In the genomic region with DNA sequence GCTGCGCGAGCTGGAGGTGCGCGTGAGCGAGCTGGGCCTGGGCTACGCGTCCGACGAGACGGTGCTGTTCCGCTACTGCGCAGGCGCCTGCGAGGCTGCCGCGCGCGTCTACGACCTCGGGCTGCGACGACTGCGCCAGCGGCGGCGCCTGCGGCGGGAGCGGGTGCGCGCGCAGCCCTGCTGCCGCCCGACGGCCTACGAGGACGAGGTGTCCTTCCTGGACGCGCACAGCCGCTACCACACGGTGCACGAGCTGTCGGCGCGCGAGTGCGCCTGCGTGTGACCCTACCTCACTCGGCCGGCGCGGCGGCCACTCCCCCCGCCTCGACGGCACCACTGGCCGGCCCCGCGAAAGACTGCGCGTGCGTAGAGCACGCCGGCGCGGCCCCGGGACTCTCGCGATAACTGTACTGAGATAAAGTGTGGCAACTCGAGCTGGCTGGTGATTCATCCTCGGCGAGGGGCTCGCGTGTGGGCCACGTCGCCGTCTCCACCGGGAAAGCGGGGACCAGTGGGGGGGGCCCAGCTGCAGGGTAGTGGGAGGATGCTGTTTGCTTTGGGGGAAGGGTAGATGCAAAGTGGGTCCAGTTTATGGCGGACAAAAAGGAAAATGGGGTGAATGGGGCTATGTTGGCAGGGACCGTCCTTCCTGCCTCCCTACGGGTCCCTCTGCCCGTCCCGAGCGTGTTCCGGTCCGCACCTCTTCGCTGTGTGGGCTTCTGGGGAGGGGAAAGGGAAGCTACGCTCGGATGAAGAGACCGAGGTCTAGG, we compare ENCODE assay signal across 8 cellular contexts. TPM values are rescaled to one million over a fixed set of nuclear protein-coding genes. Genes with fewer than 3 reads are reported as not detected.
DNase-seq lines count a peak whose midpoint lies in the region; ATAC-seq and TF ChIP-seq lines count a peak whose summit lies in the region.

No MANE protein-coding gene starts in this region.

- POLR2A ChIA-PET in CD8-positive, alpha-beta T cell (lab: Charles Lee) = interaction anchor here (0.6 to 2.8 kb wide), 13 partner anchors 13 to 1241 kb away, joined by 3 to 37 read pairs (median 4); partner anchors contain the start of genes DUS3L, NDUFA11, NRTN and PRR22

- TF ChIP-seq CTCF in CD8-positive, alpha-beta T cell (IDR thresholded peaks at IDR 0.05) = no peak

- peaks cover 15% of the 10 kb centered on the region for H3K4me1 Mint-ChIP-seq in CD8-positive, alpha-beta T cell (ENCODE audit: low read depth)

- peak; percentile 95 for TF ChIP-seq POLR2A in erythroblast (IDR thresholded peaks at IDR 0.05; ENCODE audit: low read length)

- H3K4me3 ChIP-seq in CD8-positive, alpha-beta T cell (ENCODE audit: low read depth, low read length) = peak overlapping the region; percentile 70

- CTCF ChIA-PET in CD8-positive, alpha-beta T cell (lab: Charles Lee) = interaction anchor here (0.8 to 3.3 kb wide), 3 partner anchors 16 to 194 kb away, joined by 3 to 16 read pairs (median 5); no protein-coding TSS in a partner anchor

- no peaks in the 10 kb centered on the region for H3K9me3 Mint-ChIP-seq in CD8-positive, alpha-beta T cell

- intact Hi-C loops in CD8-positive, alpha-beta T cell (cut with DNase I, micrococcal nuclease) = loop anchor here (1.0 to 5.0 kb wide), 5 partner anchors 24 to 1426 kb away; partner anchors contain the start of genes VMAC (in 2 of the 2), CHAF1A (in 1 of the 2), RFX2 (in 1 of the 2) and SH3GL1 (in 1 of the 2)

- peak overlapping the region; percentile 98 for H3K27ac Mint-ChIP-seq in CD8-positive, alpha-beta T cell

- H3K4me1 ChIP-seq in CD8-positive, alpha-beta T cell (ENCODE audit: insufficient read depth, low read length) = peaks cover 23% of the 10 kb centered on the region

- no peaks in the 10 kb centered on the region for H3K9me3 ChIP-seq in CD8-positive, alpha-beta T cell (ENCODE audit: low read length)

- peak overlapping the region; percentile 97 for H3K4me3 Mint-ChIP-seq in CD8-positive, alpha-beta T cell

- peak overlapping the region; percentile 70 for H3K27ac ChIP-seq in CD8-positive, alpha-beta T cell (ENCODE audit: low read depth, low read length)

- H3K36me3 ChIP-seq in CD8-positive, alpha-beta T cell (ENCODE audit: insufficient read depth, low read length) = no peaks in the 10 kb centered on the region

- no peaks in the 10 kb centered on the region for H3K27me3 ChIP-seq in CD8-positive, alpha-beta T cell (ENCODE audit: insufficient read depth, low read length)

- H3K27me3 Mint-ChIP-seq in CD8-positive, alpha-beta T cell (ENCODE audit: low read depth) = peaks cover 2% of the 10 kb centered on the region

- ATAC-seq in CD8-positive, alpha-beta T cell = peak; percentile 82
- peak; percentile 70 for ATAC-seq in GM19463 (IDR thresholded peaks at IDR 0.05; ENCODE audit: unreplicated experiment)
- peak; percentile 43 for ATAC-seq in HG03571 (IDR thresholded peaks at IDR 0.05; ENCODE audit: unreplicated experiment)

- H3K36me3 Mint-ChIP-seq in CD8-positive, alpha-beta T cell = peaks cover 2% of the 10 kb centered on the region

- peak; percentile 82 to 98 (median 88) for DNase-seq in CD8-positive, alpha-beta T cell
- DNase-seq in NK-92 treated with Interleukin-12 subunit alpha and Interleukin-12 subunit beta, amount 100 ng/mL, for 24 hours (lab: John Stamatoyannopoulos, UW) = peak; percentile 94
- DNase-seq in activated CD8-positive, alpha-beta memory T cell treated with anti-CD3 and anti-CD28 coated beads, Interleukin-2, amount 50 U/mL, for 4 hours = peak; percentile 97
- DNase-seq in erythroblast (lab: John Stamatoyannopoulos, UW) (peak; percentile 95), mucosa of gallbladder (ENCODE audit: low spot score) (peak; percentile 96)
- DNase-seq in stimulated activated CD8-positive, alpha-beta memory T cell treated with anti-CD3 and anti-CD28 coated beads, Interleukin-2, amount 100 ng/mL, for 1 hour (ENCODE audit: low read depth in 2 of 2) = peak; percentile 84 to 92

RNA-seq across cellular contexts. Expression of gene FUT6, which starts 11.4 kb away (rescaled TPM):
- not detected for total RNA-seq in CD8-positive, alpha-beta T cell
- total RNA-seq in mucosa of gallbladder = 81.2 TPM

RNA-seq across cellular contexts. Expression of gene FUT3, which starts 23.2 kb away (rescaled TPM):
- under 1 TPM; 0.49 to 0.67 TPM for total RNA-seq in CD8-positive, alpha-beta T cell
- total RNA-seq in mucosa of gallbladder = 127 TPM

RNA-seq across cellular contexts. Expression of gene NRTN, which starts 23.2 kb away (rescaled TPM):
- under 1 TPM in 1 of 2 experiments, not detected in 1; 0.38 TPM for total RNA-seq in CD8-positive, alpha-beta T cell
- 6.2 TPM for total RNA-seq in mucosa of gallbladder

RNA-seq across cellular contexts. Expression of gene DUS3L, which starts 37.1 kb away (rescaled TPM):
- total RNA-seq in CD8-positive, alpha-beta T cell = 100 to 1,000 TPM; 174 to 192 TPM
- 37.2 TPM for total RNA-seq in mucosa of gallbladder

RNA-seq across cellular contexts. Expression of gene FUT5, which starts 42.3 kb away (rescaled TPM):
- total RNA-seq in CD8-positive, alpha-beta T cell = 1 to 10 TPM; 8.2 to 8.5 TPM
- total RNA-seq in mucosa of gallbladder = not detected

Comparison
In these comparisons a context has a peak if more than half of its experiments do, and no peak if none do; other contexts are left out.
1. Peak in every context shown above with its lines: DNase-seq, ATAC-seq, H3K4me3 ChIP-seq and H3K27ac ChIP-seq.
2. RNA of gene FUT6, which starts 11.4 kb away (total RNA-seq): 81.2 TPM in mucosa of gallbladder (single experiment); not detected in CD8-positive, alpha-beta T cell; every median in the first group is over 10 times any median in the second.
3. RNA of gene FUT3, which starts 23.2 kb away (total RNA-seq): 127 TPM in mucosa of gallbladder (single experiment); 0.49 to 0.67 TPM in CD8-positive, alpha-beta T cell; every median in the first group is over 10 times any median in the second.